Comparison of ENCODE assay signal across 18 cellular contexts in the genomic region with DNA sequence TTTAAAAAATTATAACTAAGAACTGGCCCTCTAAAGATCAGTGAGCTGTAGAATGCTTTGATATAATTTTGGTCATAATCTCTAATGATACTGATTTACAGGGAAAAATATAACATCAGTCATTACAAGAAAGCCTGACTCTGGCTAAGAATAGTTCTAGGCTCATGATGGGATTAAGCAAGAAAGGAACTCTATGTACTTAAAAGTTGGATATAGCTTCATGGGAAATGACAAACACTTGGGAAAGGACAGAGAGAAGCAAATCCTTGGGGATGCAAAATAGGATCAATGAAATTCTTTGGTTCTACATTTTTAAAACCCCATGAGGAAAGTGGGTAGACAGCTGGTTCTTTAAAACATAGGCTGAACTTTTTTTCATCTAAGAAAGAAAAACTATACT.
DNase-seq lines count a peak whose midpoint lies in the region; ATAC-seq, FAIRE-seq and TF ChIP-seq lines count a peak whose summit lies in the region.
"Had no signal": no experiment of that assay in that cellular context is flagged by ENCODE, and none has a peak within 500 bp of the region (broad histone marks: within the 10 kb centered on the region; RNA-seq: fewer than 3 reads in every experiment).

No MANE protein-coding gene starts in this region.

- FAIRE-seq in astrocyte (lab: Jason Lieb, UNC): no peak
- FAIRE-seq: GM18507, RCC 7860 had no signal

- H2AFZ ChIP-seq in astrocyte (ENCODE audit: low read depth, low read length): no peak overlapping the region
- H2AFZ ChIP-seq in parathyroid adenoma: no peak overlapping the region

- H3K4me3 ChIP-seq in heart left ventricle (no peak overlapping the region), right cardiac atrium (ENCODE audit: low read length) (no peak overlapping the region), astrocyte (ENCODE audit: insufficient read depth, low read depth, low read length) (no peak overlapping the region), parathyroid adenoma (ENCODE audit: low read depth, low read length) (no peak overlapping the region), vagina (no peak overlapping the region)
- no peak overlapping the region for H3K4me3 ChIP-seq in CD8-positive, alpha-beta T cell (ENCODE audit: low read depth, low read length)

- H3K27ac ChIP-seq in heart left ventricle: peak overlapping the region in 7 of 12 donors; percentile 15 to 74 (median 35)
- H3K27ac ChIP-seq in right cardiac atrium (ENCODE audit: low read length): no peak overlapping the region
- H3K27ac ChIP-seq in astrocyte (ENCODE audit: low read depth, low read length): no peak overlapping the region
- H3K27ac ChIP-seq in parathyroid adenoma: peak overlapping the region; percentile 39
- H3K27ac ChIP-seq in vagina: peak overlapping the region; percentile 25
- H3K27ac ChIP-seq in CD8-positive, alpha-beta T cell (ENCODE audit: low read depth, low read length): no peak overlapping the region
- H3K27ac ChIP-seq: C4-2B had no signal

- no peaks in the 10 kb centered on the region for H4K20me1 ChIP-seq in astrocyte (ENCODE audit: insufficient read depth, low read length)

- ATAC-seq in heart left ventricle (peak in 3 of 4 donors; percentile 52 to 61 (median 53)), right cardiac atrium (no peak), HG03135 (IDR thresholded peaks at IDR 0.05; ENCODE audit: unreplicated experiment) (no peak)
- no peak for ATAC-seq in CD8-positive, alpha-beta T cell

- peaks cover 9% of the 10 kb centered on the region for H3K4me1 Mint-ChIP-seq in astrocyte (ENCODE audit: low read depth, unreplicated experiment)
- H3K4me1 Mint-ChIP-seq in CD8-positive, alpha-beta T cell (ENCODE audit: low read depth): no peaks in the 10 kb centered on the region

- POLR2A ChIA-PET in CD8-positive, alpha-beta T cell (lab: Charles Lee): no interaction called here

- H3K4me2 ChIP-seq in astrocyte (ENCODE audit: low read length) (peak overlapping the region; percentile 30), parathyroid adenoma (ENCODE audit: low read length) (no peak overlapping the region)

- H3K9ac ChIP-seq in astrocyte (ENCODE audit: low read length) (no peak overlapping the region), parathyroid adenoma (no peak overlapping the region)

- H3K36me3 Mint-ChIP-seq in astrocyte (ENCODE audit: low read depth, unreplicated experiment): no peaks in the 10 kb centered on the region
- H3K36me3 Mint-ChIP-seq in CD8-positive, alpha-beta T cell: no peaks in the 10 kb centered on the region

- no peaks in the 10 kb centered on the region for H3K9me3 Mint-ChIP-seq in astrocyte (ENCODE audit: unreplicated experiment)
- H3K9me3 Mint-ChIP-seq in CD8-positive, alpha-beta T cell: no peaks in the 10 kb centered on the region
- H3K9me3 Mint-ChIP-seq: H9 had no signal

- TF ChIP-seq CTCF in heart left ventricle (IDR thresholded peaks at IDR 0.05) (no peak), astrocyte (IDR thresholded peaks at IDR 0.05; ENCODE audit: insufficient read depth, low read depth, low read length) (no peak), parathyroid adenoma (IDR thresholded peaks at IDR 0.05) (no peak), vagina (IDR thresholded peaks at IDR 0.05) (no peak)
- TF ChIP-seq CTCF in CD8-positive, alpha-beta T cell (IDR thresholded peaks at IDR 0.05): no peak

- no peak for TF ChIP-seq POLR2A in heart left ventricle (IDR thresholded peaks at IDR 0.05)
- TF ChIP-seq POLR2A in vagina (IDR thresholded peaks at IDR 0.05): no peak

- H3K27me3 ChIP-seq in heart left ventricle: no peaks in the 10 kb centered on the region
- H3K27me3 ChIP-seq in right cardiac atrium (ENCODE audit: control insufficient read depth, insufficient read depth): no peaks in the 10 kb centered on the region
- H3K27me3 ChIP-seq in astrocyte (ENCODE audit: insufficient read depth, low read length): no peaks in the 10 kb centered on the region
- H3K27me3 ChIP-seq in parathyroid adenoma (ENCODE audit: control insufficient read depth, insufficient read depth, low read length): no peaks in the 10 kb centered on the region
- no peaks in the 10 kb centered on the region for H3K27me3 ChIP-seq in vagina
- H3K27me3 ChIP-seq in CD8-positive, alpha-beta T cell (ENCODE audit: insufficient read depth, low read length): no peaks in the 10 kb centered on the region

- no peak overlapping the region for H3K27ac Mint-ChIP-seq in astrocyte (ENCODE audit: unreplicated experiment)
- H3K27ac Mint-ChIP-seq in CD8-positive, alpha-beta T cell: no peak overlapping the region
- H3K27ac Mint-ChIP-seq: H9 had no signal

- no peaks in the 10 kb centered on the region for H3K27me3 Mint-ChIP-seq in astrocyte (ENCODE audit: low read depth, unreplicated experiment)
- H3K27me3 Mint-ChIP-seq in CD8-positive, alpha-beta T cell (ENCODE audit: low read depth): no peaks in the 10 kb centered on the region

- H3K36me3 ChIP-seq in heart left ventricle (no peaks in the 10 kb centered on the region), astrocyte (ENCODE audit: insufficient read depth, low read length) (no peaks in the 10 kb centered on the region), parathyroid adenoma (ENCODE audit: control insufficient read depth, insufficient read depth, low read length) (no peaks in the 10 kb centered on the region), vagina (no peaks in the 10 kb centered on the region)
- H3K36me3 ChIP-seq in CD8-positive, alpha-beta T cell (ENCODE audit: insufficient read depth, low read length): no peaks in the 10 kb centered on the region

- H3K4me1 ChIP-seq in heart left ventricle: no peaks in the 10 kb centered on the region
- no peaks in the 10 kb centered on the region for H3K4me1 ChIP-seq in right cardiac atrium (ENCODE audit: control insufficient read depth, insufficient read depth, low read length)
- peaks cover 5% of the 10 kb centered on the region for H3K4me1 ChIP-seq in astrocyte (ENCODE audit: insufficient read depth, low read length)
- H3K4me1 ChIP-seq in parathyroid adenoma: no peaks in the 10 kb centered on the region
- H3K4me1 ChIP-seq in vagina: no peaks in the 10 kb centered on the region
- H3K4me1 ChIP-seq in CD8-positive, alpha-beta T cell (ENCODE audit: insufficient read depth, low read length): no peaks in the 10 kb centered on the region

- no peaks in the 10 kb centered on the region for H3K9me3 ChIP-seq in heart left ventricle
- H3K9me3 ChIP-seq in right cardiac atrium (ENCODE audit: control insufficient read depth, low read length): no peaks in the 10 kb centered on the region
- no peaks in the 10 kb centered on the region for H3K9me3 ChIP-seq in astrocyte (ENCODE audit: insufficient read depth, low read depth, low read length)
- no peaks in the 10 kb centered on the region for H3K9me3 ChIP-seq in parathyroid adenoma (ENCODE audit: control insufficient read depth, low read length)
- H3K9me3 ChIP-seq in vagina: no peaks in the 10 kb centered on the region
- no peaks in the 10 kb centered on the region for H3K9me3 ChIP-seq in CD8-positive, alpha-beta T cell (ENCODE audit: low read length)

- H3K79me2 ChIP-seq in astrocyte (ENCODE audit: insufficient read depth, low read length): no peaks in the 10 kb centered on the region
- no peaks in the 10 kb centered on the region for H3K79me2 ChIP-seq in parathyroid adenoma

- no peak overlapping the region for H3K4me3 Mint-ChIP-seq in astrocyte (ENCODE audit: unreplicated experiment)
- H3K4me3 Mint-ChIP-seq in CD8-positive, alpha-beta T cell: no peak overlapping the region
- H3K4me3 Mint-ChIP-seq: H9 had no signal

- intact Hi-C loops in heart left ventricle (cut with DNase I): no loop called here
- intact Hi-C loops in right cardiac atrium (cut with DNase I): no loop called here
- intact Hi-C loops in vagina (cut with DNase I): no loop called here
- intact Hi-C loops in CD8-positive, alpha-beta T cell (cut with DNase I, micrococcal nuclease): no loop called here

- CTCF ChIA-PET in CD8-positive, alpha-beta T cell (lab: Charles Lee): no interaction called here

- DNase-seq in heart left ventricle: no peak
- no peak for DNase-seq in right cardiac atrium
- DNase-seq in astrocyte (ENCODE audit: low read depth): no peak
- no peak for DNase-seq in vagina (ENCODE audit: extremely low spot score in 2 of 2)
- DNase-seq in NCI-H2029 treated with DMSO at 0.1 percent for 48 hours (lab: John Stamatoyannopoulos, UW): no peak
- DNase-seq in CD8-positive, alpha-beta T cell: no peak
- DNase-seq: 8988T, COR-L47, H9, Karpas-422, NCI-H187 treated with DMSO at 0.1 percent for 48 hours, NCI-H2171 treated with DMSO at 0.1 percent for 48 hours, SIG-M5 had no signal

Comparison
In these comparisons a context has a peak if more than half of its experiments do, and no peak if none do; other contexts are left out.
1. ATAC-seq: peak in heart left ventricle (3 of 4); none in right cardiac atrium (0 of 2), HG03135 (single experiment) and CD8-positive, alpha-beta T cell (single experiment).
2. H3K27ac ChIP-seq: peak in heart left ventricle (7 of 12), parathyroid adenoma (single experiment) and vagina (single experiment); none in right cardiac atrium (single experiment), astrocyte (single experiment) and CD8-positive, alpha-beta T cell (single experiment).